In genomic region chr20:18506744-18507143, GRCh38 we compare ENCODE assay signal across 8 cellular contexts. TPM values are rescaled to one million over a fixed set of nuclear protein-coding genes. Genes with fewer than 3 reads are reported as not detected.
DNase-seq lines count a peak whose midpoint lies in the region; ATAC-seq and TF ChIP-seq lines count a peak whose summit lies in the region.

No MANE protein-coding gene starts in this region.

- H3K9me1 ChIP-seq in IMR-90 (ENCODE audit: insufficient read depth, low read length) = peaks cover 8% of the 10 kb centered on the region

- TF ChIP-seq POLR2A in IMR-90 (IDR thresholded peaks at IDR 0.05; ENCODE audit: low read depth, low read length) = no peak
- TF ChIP-seq POLR2A in suprapubic skin (IDR thresholded peaks at IDR 0.05) = no peak

- H3K27ac ChIP-seq in A673 (ENCODE audit: low read depth, low read length, poor library complexity, severe bottlenecking) (peak overlapping the region; percentile 99), IMR-90 (ENCODE audit: insufficient read depth, low read length) (no peak overlapping the region), suprapubic skin (peak overlapping the region; percentile 94)

- H3K36me3 ChIP-seq in A673 (ENCODE audit: insufficient read depth, low read length, poor library complexity, severe bottlenecking) = peaks cover 12% of the 10 kb centered on the region
- peaks cover 5% of the 10 kb centered on the region for H3K36me3 ChIP-seq in IMR-90 (ENCODE audit: control insufficient read depth, insufficient read depth, low read length)
- peaks cover 11% of the 10 kb centered on the region for H3K36me3 ChIP-seq in suprapubic skin

- H3K4me2 ChIP-seq in IMR-90 (ENCODE audit: low read depth, low read length) = peak overlapping the region; percentile 83

- H2AFZ ChIP-seq in IMR-90 (replicated peaks; ENCODE audit: low read length, poor library complexity) = peak overlapping the region; percentile 67

- intact Hi-C loops in A673 (cut with micrococcal nuclease; ENCODE audit: unreplicated experiment) (no loop called here), IMR-90 (cut with micrococcal nuclease) (loop anchor here (2.0 kb wide), 1 partner anchor 40 kb away; the partner anchor contains the start of genes DZANK1 and POLR3F)

- dilution Hi-C loops in IMR-90 (cut with HindIII; ENCODE audit: low sequenced_read_pairs, unreplicated experiment) = no loop called here

- H2BK15ac ChIP-seq in IMR-90 (ENCODE audit: low read depth, low read length) = no peak overlapping the region

- H2AK5ac ChIP-seq in IMR-90 (ENCODE audit: low read depth, low read length) = peak overlapping the region; percentile 16; the same call in 1 of the 2 replicates

- peaks cover 16% of the 10 kb centered on the region for H3K4me1 Mint-ChIP-seq in activated T-helper 17 cell treated with anti-CD3 and anti-CD28 coated beads, Interleukin-2, amount 50 U/mL, for 72 hours
- H3K4me1 Mint-ChIP-seq in immature natural killer cell = peaks cover 36 to 53% of the 10 kb centered on the region in 2 donors

- H3K4me3 ChIP-seq in A673 (ENCODE audit: low read depth, low read length, poor library complexity, severe bottlenecking) (peak overlapping the region; percentile 80), IMR-90 (ENCODE audit: insufficient read depth, low read depth, low read length) (peak overlapping the region; percentile 70), suprapubic skin (peak overlapping the region; percentile 67)

- no peak overlapping the region for H3K23ac ChIP-seq in IMR-90 (ENCODE audit: low read depth, low read length)

- H3K9me3 ChIP-seq in A673 (ENCODE audit: low read depth, low read length, poor library complexity, severe bottlenecking) (no peaks in the 10 kb centered on the region), IMR-90 (ENCODE audit: control insufficient read depth, insufficient read depth, low read length) (no peaks in the 10 kb centered on the region), suprapubic skin (no peaks in the 10 kb centered on the region)

- no peaks in the 10 kb centered on the region for H3K36me3 Mint-ChIP-seq in activated T-helper 17 cell treated with anti-CD3 and anti-CD28 coated beads, Interleukin-2, amount 50 U/mL, for 72 hours (ENCODE audit: low read depth)
- peaks cover 15 to 18% (median 16%) of the 10 kb centered on the region in 3 donors for H3K36me3 Mint-ChIP-seq in immature natural killer cell

- in situ Hi-C loops in IMR-90 (cut with MboI; ENCODE audit: low sequenced_read_pairs) = no loop called here

- no peak for TF ChIP-seq EP300 in suprapubic skin (IDR thresholded peaks at IDR 0.05)

- CTCF ChIA-PET in A673 (lab: Charles Lee) = interaction anchor here (1.3 kb wide), 1 partner anchor 10 kb away, joined by 5 read pairs; the partner anchor contains the start of gene RBBP9
- CTCF ChIA-PET in IMR-90 (lab: Yijun Ruan, JAX) = interaction anchor here (1.4 kb wide), 1 partner anchor 20 kb away, joined by 4 read pairs; no protein-coding TSS in a partner anchor

- H3K56ac ChIP-seq in IMR-90 (ENCODE audit: extremely low read depth, insufficient read depth, low read length) = peak overlapping the region; percentile 33; the same call in 1 of the 2 replicates

- H3K4me3 Mint-ChIP-seq in activated T-helper 17 cell treated with anti-CD3 and anti-CD28 coated beads, Interleukin-2, amount 50 U/mL, for 72 hours = peak overlapping the region; percentile 96
- peak overlapping the region; percentile 99 to 100 (median 100) for H3K4me3 Mint-ChIP-seq in immature natural killer cell

- H3K27me3 ChIP-seq in A673 (replicated peaks; ENCODE audit: insufficient read depth, low read depth, low read length, poor library complexity) = no peaks in the 10 kb centered on the region
- H3K27me3 ChIP-seq in IMR-90 (ENCODE audit: control insufficient read depth, insufficient read depth, low read length) = no peaks in the 10 kb centered on the region; the same call in 1 of the 2 replicates
- peaks cover 4% of the 10 kb centered on the region for H3K27me3 ChIP-seq in suprapubic skin

- no peak overlapping the region for H2BK120ac ChIP-seq in IMR-90 (ENCODE audit: low read depth, low read length)

- no peak overlapping the region for H3K18ac ChIP-seq in IMR-90 (ENCODE audit: low read depth, low read length)

- peak overlapping the region; percentile 1 for H2AK9ac ChIP-seq in IMR-90 (replicated peaks; ENCODE audit: low read depth, low read length, poor library complexity)

- peak overlapping the region; percentile 89 for H3K4ac ChIP-seq in IMR-90 (ENCODE audit: low read depth, low read length)

- TF ChIP-seq CTCF in A673 (conservative IDR thresholded peaks at IDR 0.05; ENCODE audit: low read depth, low read length) = no peak
- TF ChIP-seq CTCF in IMR-90 (conservative IDR thresholded peaks at IDR 0.05; ENCODE audit: low read depth, low read length) = no peak
- TF ChIP-seq CTCF in suprapubic skin (IDR thresholded peaks at IDR 0.05) = no peak

- H3K14ac ChIP-seq in IMR-90 (replicated peaks; ENCODE audit: low read depth, low read length) = no peak overlapping the region; the same call in 1 of the 2 replicates

- no peaks in the 10 kb centered on the region for H3K27me3 Mint-ChIP-seq in activated T-helper 17 cell treated with anti-CD3 and anti-CD28 coated beads, Interleukin-2, amount 50 U/mL, for 72 hours
- H3K27me3 Mint-ChIP-seq in immature natural killer cell (ENCODE audit: low read depth in 3 of 3) = peaks cover 11 to 22% (median 19%) of the 10 kb centered on the region in 3 donors

- TF ChIP-seq RAD21 in IMR-90 (IDR thresholded peaks at IDR 0.05; ENCODE audit: low read length) = no peak

- H3K4me1 ChIP-seq in A673 (ENCODE audit: insufficient read depth, low read length, poor library complexity, severe bottlenecking) = peaks cover 8% of the 10 kb centered on the region
- H3K4me1 ChIP-seq in IMR-90 (ENCODE audit: control insufficient read depth, insufficient read depth, low read length) = peaks cover 4% of the 10 kb centered on the region; the same call in 1 of the 2 replicates
- H3K4me1 ChIP-seq in suprapubic skin = peaks cover 20% of the 10 kb centered on the region

- H3K79me1 ChIP-seq in IMR-90 (ENCODE audit: low read depth in 1 of 2, low read length in 2 of 2) = peaks cover 13 to 27% of the 10 kb centered on the region in 2 experiments

- no peak overlapping the region for H2BK20ac ChIP-seq in IMR-90 (ENCODE audit: low read depth, low read length)

- peak overlapping the region; percentile 30 for H4K91ac ChIP-seq in IMR-90 (ENCODE audit: insufficient read depth, low read depth, low read length)

- peak overlapping the region; percentile 85 to 99 for H4K8ac ChIP-seq in IMR-90 (ENCODE audit: low read depth in 2 of 2, low read length in 2 of 2)

- peak overlapping the region; percentile 71 for H2BK5ac ChIP-seq in IMR-90 (ENCODE audit: low read depth, low read length, poor library complexity, severe bottlenecking)

- 67% methylated on average over 1 of the region's 8 CpGs; no CpG with 5 or more reads in 1 of the 2 experiments for WGBS in IMR-90 (ENCODE audit: extremely low coverage in 2 of 2, insufficient read length in 1 of 2), 2 experiments
- WGBS in suprapubic skin = 56% methylated on average over 8 of the region's 8 CpGs

- POLR2A ChIA-PET in A673 (lab: Charles Lee; ENCODE audit: low non-redundant PET) = interaction anchor here (0.6 kb wide), 1 partner anchor 1903 kb away, joined by 3 read pairs; no protein-coding TSS in a partner anchor
- POLR2A ChIA-PET in IMR-90 (lab: Charles Lee; ENCODE audit: unreplicated experiment) = interaction anchor here (1.0 kb wide), 1 partner anchor 40 kb away, joined by 4 read pairs; the partner anchor contains the start of genes DZANK1 and POLR3F

- no peak overlapping the region for H3K9ac ChIP-seq in IMR-90 (ENCODE audit: low read depth, low read length)

- peak overlapping the region; percentile 99 for H3K27ac Mint-ChIP-seq in activated T-helper 17 cell treated with anti-CD3 and anti-CD28 coated beads, Interleukin-2, amount 50 U/mL, for 72 hours
- peak overlapping the region; percentile 99 to 100 (median 100) for H3K27ac Mint-ChIP-seq in immature natural killer cell

- H3K9me3 Mint-ChIP-seq in activated T-helper 17 cell treated with anti-CD3 and anti-CD28 coated beads, Interleukin-2, amount 50 U/mL, for 72 hours = no peaks in the 10 kb centered on the region
- H3K9me3 Mint-ChIP-seq in immature natural killer cell = no peaks in the 10 kb centered on the region

- ATAC-seq in IMR-90 (ENCODE audit: low read depth) (no peak), GM18502 (IDR thresholded peaks at IDR 0.05; ENCODE audit: poor library complexity, unreplicated experiment) (no peak), GM18498 (IDR thresholded peaks at IDR 0.05; ENCODE audit: unreplicated experiment) (no peak)
- ATAC-seq in activated T-helper 17 cell treated with anti-CD3 and anti-CD28 coated beads, Interleukin-2, amount 50 U/mL, for 72 hours (replicated peaks) = peak; percentile 36

- DNase-seq in A673 (ENCODE audit: low spot score) (no peak), IMR-90 (no peak), immature natural killer cell (no peak), suprapubic skin (ENCODE audit: low spot score in 2 of 2) (no peak), NCI-H526 treated with DMSO at 0.1 percent for 48 hours (lab: John Stamatoyannopoulos, UW) (no peak)

- H4K5ac ChIP-seq in IMR-90 (ENCODE audit: low read depth, low read length) = peak overlapping the region; percentile 97

- H4K20me1 ChIP-seq in IMR-90 (ENCODE audit: insufficient read depth, low read length) = no peaks in the 10 kb centered on the region

- no TSS peak for BruUV-seq in A673 (replicated peaks; lab: Mats Ljungman, UMichigan)
- BruUV-seq in IMR-90 (replicated peaks; lab: Mats Ljungman, UMichigan) = no TSS peak

RNA-seq across cellular contexts. Expression of gene SEC23B, which starts 1.0 kb away (rescaled TPM):
- total RNA-seq in A673 (2021) = 55.6 and 55.9 TPM in 2 replicates
- total RNA-seq in IMR-90 (2012; rRNA removed) = 65.0 and 78.9 TPM in 2 replicates
- polyA plus RNA-seq in IMR-90 (2012; rRNA removed) = 50.1 and 51.5 TPM in 2 replicates
- 28.0 and 29.4 TPM in 2 replicates for polyA plus RNA-seq in IMR-90 (2012; cell fraction: cytosol; rRNA removed)
- polyA plus RNA-seq in IMR-90 (2012; cell fraction: nucleus; rRNA removed; ENCODE audit: low replicate concordance) = 15.4 and 28.9 TPM in 2 replicates
- 100 to 1,000 TPM in 1 of 2 donors, 10 to 100 TPM in 1; 97.7 to 105 TPM for total RNA-seq in activated T-helper 17 cell treated with anti-CD3 and anti-CD28 coated beads, Interleukin-2, amount 50 U/mL, for 72 hours
- polyA plus RNA-seq in immature natural killer cell = 100 to 1,000 TPM in 1 of 3 donors, 10 to 100 TPM in 2; 44.1 to 109 (median 67.7) TPM
- 10 to 100 TPM; 37.5 to 53.2 (median 49.6) TPM for total RNA-seq in suprapubic skin

RNA-seq across cellular contexts. Expression of gene RBBP9, which starts 9.7 kb away (rescaled TPM):
- 20.1 and 20.3 TPM in 2 replicates for total RNA-seq in A673 (2021)
- total RNA-seq in IMR-90 (2012; rRNA removed) = 26.7 and 31.4 TPM in 2 replicates
- polyA plus RNA-seq in IMR-90 (2012; rRNA removed) = 4.4 and 4.8 TPM in 2 replicates
- polyA plus RNA-seq in IMR-90 (2012; cell fraction: cytosol; rRNA removed) = 2.0 and 2.3 TPM in 2 replicates
- 0.70 and 3.9 TPM in 2 replicates for polyA plus RNA-seq in IMR-90 (2012; cell fraction: nucleus; rRNA removed; ENCODE audit: low replicate concordance)
- 10 to 100 TPM; 12.5 to 18.3 TPM for total RNA-seq in activated T-helper 17 cell treated with anti-CD3 and anti-CD28 coated beads, Interleukin-2, amount 50 U/mL, for 72 hours
- 1 to 10 TPM; 3.4 to 9.8 (median 9.7) TPM for polyA plus RNA-seq in immature natural killer cell
- total RNA-seq in suprapubic skin = 10 to 100 TPM; 17.7 to 32.9 (median 19.1) TPM

RNA-seq across cellular contexts. Expression of gene POLR3F, which starts 39.6 kb away (rescaled TPM):
- total RNA-seq in A673 (2021) = 18.1 and 22.1 TPM in 2 replicates
- 5.7 and 10.0 TPM in 2 replicates for total RNA-seq in IMR-90 (2012; rRNA removed)
- polyA plus RNA-seq in IMR-90 (2012; rRNA removed) = 4.7 and 7.2 TPM in 2 replicates
- 0.71 and 0.91 TPM in 2 replicates for polyA plus RNA-seq in IMR-90 (2012; cell fraction: cytosol; rRNA removed)
- 1.2 and 5.8 TPM in 2 replicates for polyA plus RNA-seq in IMR-90 (2012; cell fraction: nucleus; rRNA removed; ENCODE audit: low replicate concordance)
- total RNA-seq in activated T-helper 17 cell treated with anti-CD3 and anti-CD28 coated beads, Interleukin-2, amount 50 U/mL, for 72 hours = 1 to 10 TPM; 5.8 to 9.5 TPM
- 1 to 10 TPM; 4.3 to 6.2 (median 4.4) TPM for polyA plus RNA-seq in immature natural killer cell
- total RNA-seq in suprapubic skin = 10 to 100 TPM in 1 of 4 donors, 1 to 10 TPM in 3; 6.9 to 13.7 (median 7.1) TPM

RNA-seq across cellular contexts. Expression of gene DZANK1, which starts 39.9 kb away (rescaled TPM):
- total RNA-seq in A673 (2021) (3.9 and 4.4 TPM in 2 replicates), IMR-90 (2012; rRNA removed) (0.54 and 0.83 TPM in 2 replicates), suprapubic skin (1 to 10 TPM; 1.7 to 4.5 (median 3.0) TPM)
- polyA plus RNA-seq in IMR-90 (2012; rRNA removed) (1.1 TPM in 2 replicates), immature natural killer cell (1 to 10 TPM in 2 of 3 donors, not detected in 1; 1.2 to 1.6 TPM)
- 0.36 and 0.43 TPM in 2 replicates for polyA plus RNA-seq in IMR-90 (2012; cell fraction: cytosol; rRNA removed)
- 1.8 and 3.9 TPM in 2 replicates for polyA plus RNA-seq in IMR-90 (2012; cell fraction: nucleus; rRNA removed; ENCODE audit: low replicate concordance)
- total RNA-seq in activated T-helper 17 cell treated with anti-CD3 and anti-CD28 coated beads, Interleukin-2, amount 50 U/mL, for 72 hours = 1 to 10 TPM; 2.1 to 3.2 TPM
